27 cellular contexts compared by ENCODE assay signal in the genomic region with DNA sequence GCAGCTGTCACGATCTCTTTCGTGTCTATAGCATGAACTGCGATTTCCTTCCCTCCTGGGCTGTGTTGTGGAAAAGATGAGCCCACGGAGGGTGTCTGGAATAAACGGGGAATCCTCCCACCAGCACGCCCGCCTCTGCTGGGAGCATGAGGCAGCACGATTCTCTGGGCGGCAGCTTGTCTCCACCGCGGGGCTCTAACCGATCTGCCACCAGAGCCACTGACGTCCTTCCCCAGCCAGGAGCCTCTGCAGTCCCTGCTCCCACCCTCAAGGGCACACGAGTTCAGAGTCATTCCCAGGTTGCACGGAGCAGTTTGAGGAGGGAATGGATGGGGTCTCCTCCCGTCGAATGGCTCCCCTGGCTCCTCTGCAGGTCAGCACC.
A peak's percentile ranks its signal among the peaks of the same experiment; 100 is the strongest.
DNase-seq lines count a peak whose midpoint lies in the region; ATAC-seq, FAIRE-seq and TF ChIP-seq lines count a peak whose summit lies in the region.
"Had no signal": no experiment of that assay in that cellular context is flagged by ENCODE, and none has a peak within 500 bp of the region (broad histone marks: within the 10 kb centered on the region; RNA-seq: fewer than 3 reads in every experiment).

No MANE protein-coding gene starts in this region.

- no peak overlapping the region for H3K4me3 ChIP-seq in RWPE2 (ENCODE audit: severe bottlenecking)
- H3K4me3 ChIP-seq in BE2C (ENCODE audit: low read depth, low read length), result no peak overlapping the region
- H3K4me3 ChIP-seq: colonic mucosa, GM23248, K562, Peyer's patch, testis, vagina had no signal

- H3K27ac ChIP-seq in RWPE2 (ENCODE audit: poor library complexity, severe bottlenecking), result no peak overlapping the region
- H3K27ac ChIP-seq: colonic mucosa, GM23248, Peyer's patch, testis, vagina, WERI-Rb-1 had no signal

- ATAC-seq in activated CD8-positive, alpha-beta memory T cell treated with anti-CD3 and anti-CD28 coated beads, Interleukin-2, amount 10 ng/mL, durations not matched to agents 7 days and 5 days, result no peak
- ATAC-seq in RWPE2 (ENCODE audit: low read depth), result no peak
- no peak for ATAC-seq in left lobe of liver
- ATAC-seq: activated T-helper 17 cell treated with anti-CD3 and anti-CD28 coated beads, Interleukin-2, amount 50 U/mL, for 72 hours; K562; naive thymus-derived CD4-positive, alpha-beta T cell; stimulated activated naive CD8-positive, alpha-beta T cell treated with anti-CD3 and anti-CD28 coated beads, Interleukin-15, Interleukin-2, amounts not matched to agents 100 U/mL and 50 U/mL, for 24 hours had no signal

- no peaks in the 10 kb centered on the region for H3K9me3 Mint-ChIP-seq in activated CD8-positive, alpha-beta memory T cell treated with anti-CD3 and anti-CD28 coated beads, Interleukin-2, amount 10 ng/mL, durations not matched to agents 7 days and 5 days (ENCODE audit: low read depth)
- H3K9me3 Mint-ChIP-seq: activated T-helper 17 cell treated with anti-CD3 and anti-CD28 coated beads, Interleukin-2, amount 50 U/mL, for 72 hours had no signal

- no peaks in the 10 kb centered on the region for H3K9me3 ChIP-seq in RWPE2 (ENCODE audit: severe bottlenecking)
- H3K9me3 ChIP-seq in BE2C, result no peaks in the 10 kb centered on the region
- H3K9me3 ChIP-seq: colonic mucosa, Peyer's patch, testis, vagina had no signal

- CTCF ChIA-PET in activated CD8-positive, alpha-beta memory T cell treated with anti-CD3 and anti-CD28 coated beads, Interleukin-2, amount 10 ng/mL, durations not matched to agents 7 days and 5 days (lab: Charles Lee), result no interaction called here

- no peak for TF ChIP-seq POLR2A in H54 (IDR thresholded peaks at IDR 0.05; ENCODE audit: low read depth, low read length)

- DNase-seq in activated CD8-positive, alpha-beta memory T cell treated with anti-CD3 and anti-CD28 coated beads, Interleukin-2, amount 10 ng/mL, durations not matched to agents 7 days and 5 days, result peak; percentile 35
- no peak for DNase-seq in activated CD8-positive, alpha-beta memory T cell treated with anti-CD3 and anti-CD28 coated beads, Interleukin-2, amount 50 U/mL, for 48 hours
- peak; percentile 23 for DNase-seq in RWPE2 (ENCODE audit: low spot score)
- peak; percentile 30 for DNase-seq in left lobe of liver (ENCODE audit: low spot score)
- DNase-seq in stimulated activated CD8-positive, alpha-beta memory T cell treated with anti-CD3 and anti-CD28 coated beads, Interleukin-4, amount 100 ng/mL, for 48 hours, result peak; percentile 14
- DNase-seq in H54 (ENCODE audit: insufficient read length, low spot score), result no peak
- no peak for DNase-seq in T-helper 9 cell
- DNase-seq in BE2C, result no peak
- DNase-seq: activated CD4-positive, alpha-beta T cell treated with anti-CD3 and anti-CD28 coated beads, Interleukin-2, amount 50 U/mL, for 4 hours; colonic mucosa; DMS 273 treated with DMSO at 0.1 percent for 48 hours; GM23248; midbrain; NCI-H1048; NCI-H2107; NCI-H345; small intestine; stimulated activated naive CD8-positive, alpha-beta T cell treated with anti-CD3 and anti-CD28 coated beads, Interleukin-15, Interleukin-2, amounts not matched to agents 100 U/mL and 50 U/mL, for 24 hours; T1000; WERI-Rb-1 had no signal

- H3K36me3 ChIP-seq in RWPE2 (ENCODE audit: low read depth) (no peaks in the 10 kb centered on the region), BE2C (no peaks in the 10 kb centered on the region)
- H3K36me3 ChIP-seq: colonic mucosa, Peyer's patch, vagina, WERI-Rb-1 had no signal

- H3K4me1 ChIP-seq in RWPE2 (ENCODE audit: insufficient read depth, poor library complexity, severe bottlenecking) (no peaks in the 10 kb centered on the region), BE2C (peaks cover 5% of the 10 kb centered on the region)
- H3K4me1 ChIP-seq: colonic mucosa, testis, vagina had no signal

- no peak for FAIRE-seq in H54 (lab: Jason Lieb, UNC)
- FAIRE-seq: K562, small intestine had no signal

- H3K27me3 Mint-ChIP-seq in activated CD8-positive, alpha-beta memory T cell treated with anti-CD3 and anti-CD28 coated beads, Interleukin-2, amount 10 ng/mL, durations not matched to agents 7 days and 5 days, result peaks cover 6% of the 10 kb centered on the region

- H3K27ac Mint-ChIP-seq in activated CD8-positive, alpha-beta memory T cell treated with anti-CD3 and anti-CD28 coated beads, Interleukin-2, amount 10 ng/mL, durations not matched to agents 7 days and 5 days, result no peak overlapping the region
- H3K27ac Mint-ChIP-seq: activated naive CD8-positive, alpha-beta T cell; activated T-helper 17 cell treated with anti-CD3 and anti-CD28 coated beads, Interleukin-2, amount 50 U/mL, for 72 hours had no signal

- no peak overlapping the region for H3K4me3 Mint-ChIP-seq in activated CD8-positive, alpha-beta memory T cell treated with anti-CD3 and anti-CD28 coated beads, Interleukin-2, amount 10 ng/mL, durations not matched to agents 7 days and 5 days
- H3K4me3 Mint-ChIP-seq: activated naive CD8-positive, alpha-beta T cell; activated T-helper 17 cell treated with anti-CD3 and anti-CD28 coated beads, Interleukin-2, amount 50 U/mL, for 72 hours had no signal

- H3K27me3 ChIP-seq in RWPE2 (ENCODE audit: insufficient read depth, poor library complexity, severe bottlenecking) (no peaks in the 10 kb centered on the region), BE2C (no peaks in the 10 kb centered on the region)
- H3K27me3 ChIP-seq: colonic mucosa, Peyer's patch, testis, vagina had no signal

- peaks cover 25% of the 10 kb centered on the region for H3K4me1 Mint-ChIP-seq in activated CD8-positive, alpha-beta memory T cell treated with anti-CD3 and anti-CD28 coated beads, Interleukin-2, amount 10 ng/mL, durations not matched to agents 7 days and 5 days

- TF ChIP-seq CTCF in RWPE2 (IDR thresholded peaks at IDR 0.05; ENCODE audit: poor library complexity, severe bottlenecking) (no peak), BE2C (IDR thresholded peaks at IDR 0.05; ENCODE audit: low read depth, low read length) (no peak)

- no peaks in the 10 kb centered on the region for H3K36me3 Mint-ChIP-seq in activated CD8-positive, alpha-beta memory T cell treated with anti-CD3 and anti-CD28 coated beads, Interleukin-2, amount 10 ng/mL, durations not matched to agents 7 days and 5 days
- H3K36me3 Mint-ChIP-seq: activated naive CD8-positive, alpha-beta T cell had no signal

Comparison
In these comparisons a context has a peak if more than half of its experiments do, and no peak if none do; other contexts are left out.
1. DNase-seq: peak in activated CD8-positive, alpha-beta memory T cell treated with anti-CD3 and anti-CD28 coated beads, Interleukin-2, amount 10 ng/mL, durations not matched to agents 7 days and 5 days (single experiment), RWPE2 (single experiment), left lobe of liver (single experiment) and stimulated activated CD8-positive, alpha-beta memory T cell treated with anti-CD3 and anti-CD28 coated beads, Interleukin-4, amount 100 ng/mL, for 48 hours (single experiment); none in activated CD8-positive, alpha-beta memory T cell treated with anti-CD3 and anti-CD28 coated beads, Interleukin-2, amount 50 U/mL, for 48 hours (single experiment), H54 (single experiment), T-helper 9 cell (single experiment) and BE2C (single experiment).